17 cellular contexts compared by ENCODE assay signal in the genomic region with DNA sequence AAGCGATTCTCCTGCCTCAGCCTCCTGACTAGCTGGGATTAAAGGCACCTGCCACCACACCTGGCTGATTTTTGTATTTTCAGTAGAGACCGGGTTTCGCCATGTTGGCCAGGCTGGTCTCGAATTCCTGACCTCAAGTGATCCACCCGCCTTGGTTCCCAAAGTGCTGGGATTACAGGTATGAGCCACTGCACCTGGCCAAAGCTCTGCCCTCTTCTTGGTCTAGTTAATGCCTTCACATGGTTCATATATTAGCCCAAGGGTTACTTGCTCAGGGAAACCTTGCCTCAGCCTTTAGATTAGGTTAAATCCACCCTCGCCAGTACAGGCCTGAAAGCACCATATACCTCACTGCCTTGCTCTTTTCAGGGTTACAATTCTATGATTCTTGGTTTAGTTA. TPM values are rescaled to one million over a fixed set of nuclear protein-coding genes. Genes with fewer than 3 reads are reported as not detected.
DNase-seq lines count a peak whose midpoint lies in the region; ATAC-seq lines count a peak whose summit lies in the region.
"Had no signal": no experiment of that assay in that cellular context is flagged by ENCODE, and none has a peak within 500 bp of the region (broad histone marks: within the 10 kb centered on the region; RNA-seq: fewer than 3 reads in every experiment).

No MANE protein-coding gene starts in this region.

- H3K36me3 Mint-ChIP-seq in activated CD4-positive, alpha-beta memory T cell treated with anti-CD3 and anti-CD28 coated beads for 36 hours, result peaks cover 22% of the 10 kb centered on the region
- H3K36me3 Mint-ChIP-seq in activated CD4-positive, alpha-beta memory T cell treated with anti-CD3 and anti-CD28 coated beads, Interleukin-2, amount 10 ng/mL, durations not matched to agents 7 days and 5 days (ENCODE audit: low read depth), result no peaks in the 10 kb centered on the region
- H3K36me3 Mint-ChIP-seq in activated naive CD4-positive, alpha-beta T cell treated with anti-CD3 and anti-CD28 coated beads, Interleukin-2, amount 50 U/mL, for 72 hours, result peaks cover 18 to 61% of the 10 kb centered on the region in 2 donors
- peaks cover 6% of the 10 kb centered on the region for H3K36me3 Mint-ChIP-seq in T-cell
- no peaks in the 10 kb centered on the region for H3K36me3 Mint-ChIP-seq in naive thymus-derived CD8-positive, alpha-beta T cell
- H3K36me3 Mint-ChIP-seq: CD8-positive, alpha-beta T cell had no signal

- peak overlapping the region; percentile 75 for H3K27ac Mint-ChIP-seq in activated CD4-positive, alpha-beta memory T cell treated with anti-CD3 and anti-CD28 coated beads for 36 hours
- no peak overlapping the region for H3K27ac Mint-ChIP-seq in activated CD4-positive, alpha-beta memory T cell treated with anti-CD3 and anti-CD28 coated beads, Interleukin-2, amount 10 ng/mL, durations not matched to agents 7 days and 5 days
- peak overlapping the region; percentile 49 to 97 for H3K27ac Mint-ChIP-seq in activated naive CD4-positive, alpha-beta T cell treated with anti-CD3 and anti-CD28 coated beads, Interleukin-2, amount 50 U/mL, for 72 hours
- H3K27ac Mint-ChIP-seq in T-cell, result peak overlapping the region; percentile 85 to 95
- H3K27ac Mint-ChIP-seq in naive thymus-derived CD8-positive, alpha-beta T cell, result peak overlapping the region in 8 of 10 donors; percentile 1 to 73 (median 52)
- H3K27ac Mint-ChIP-seq: CD8-positive, alpha-beta T cell; GM23338 had no signal

- no peaks in the 10 kb centered on the region for H3K9me3 Mint-ChIP-seq in activated CD4-positive, alpha-beta memory T cell treated with anti-CD3 and anti-CD28 coated beads for 36 hours
- H3K9me3 Mint-ChIP-seq in activated CD4-positive, alpha-beta memory T cell treated with anti-CD3 and anti-CD28 coated beads, Interleukin-2, amount 10 ng/mL, durations not matched to agents 7 days and 5 days, result no peaks in the 10 kb centered on the region
- no peaks in the 10 kb centered on the region for H3K9me3 Mint-ChIP-seq in activated naive CD4-positive, alpha-beta T cell treated with anti-CD3 and anti-CD28 coated beads, Interleukin-2, amount 50 U/mL, for 72 hours
- H3K9me3 Mint-ChIP-seq in T-cell, result no peaks in the 10 kb centered on the region
- peaks cover 0 to 2% (median 0%) of the 10 kb centered on the region in 9 donors for H3K9me3 Mint-ChIP-seq in naive thymus-derived CD8-positive, alpha-beta T cell
- H3K9me3 Mint-ChIP-seq: CD8-positive, alpha-beta T cell; GM23338 had no signal

- no peak overlapping the region for H3K4me3 Mint-ChIP-seq in activated CD4-positive, alpha-beta memory T cell treated with anti-CD3 and anti-CD28 coated beads for 36 hours
- H3K4me3 Mint-ChIP-seq in activated CD4-positive, alpha-beta memory T cell treated with anti-CD3 and anti-CD28 coated beads, Interleukin-2, amount 10 ng/mL, durations not matched to agents 7 days and 5 days, result no peak overlapping the region
- no peak overlapping the region for H3K4me3 Mint-ChIP-seq in T-cell
- H3K4me3 Mint-ChIP-seq in naive thymus-derived CD8-positive, alpha-beta T cell, result no peak overlapping the region
- H3K4me3 Mint-ChIP-seq: CD8-positive, alpha-beta T cell; GM23338 had no signal

- CTCF ChIA-PET in activated CD4-positive, alpha-beta memory T cell treated with anti-CD3 and anti-CD28 coated beads for 36 hours (lab: Charles Lee), result no interaction called here
- CTCF ChIA-PET in activated CD4-positive, alpha-beta memory T cell treated with anti-CD3 and anti-CD28 coated beads, Interleukin-2, amount 10 ng/mL, durations not matched to agents 7 days and 5 days (lab: Charles Lee), result no interaction called here
- CTCF ChIA-PET in T-cell (lab: Charles Lee), result no interaction called here

- H3K27me3 Mint-ChIP-seq in activated CD4-positive, alpha-beta memory T cell treated with anti-CD3 and anti-CD28 coated beads for 36 hours, result no peaks in the 10 kb centered on the region
- no peaks in the 10 kb centered on the region for H3K27me3 Mint-ChIP-seq in activated CD4-positive, alpha-beta memory T cell treated with anti-CD3 and anti-CD28 coated beads, Interleukin-2, amount 10 ng/mL, durations not matched to agents 7 days and 5 days
- H3K27me3 Mint-ChIP-seq in T-cell, result peaks cover 0 to 4% of the 10 kb centered on the region in 2 donors
- H3K27me3 Mint-ChIP-seq in naive thymus-derived CD8-positive, alpha-beta T cell, result no peaks in the 10 kb centered on the region

- ATAC-seq in activated naive CD4-positive, alpha-beta T cell treated with anti-CD3 and anti-CD28 coated beads, Interleukin-2, amount 50 U/mL, for 72 hours, result no peak
- ATAC-seq in T-cell (replicated peaks in 1 of 4), result no peak
- no peak for ATAC-seq in naive thymus-derived CD8-positive, alpha-beta T cell
- ATAC-seq: CD8-positive, alpha-beta T cell; GM23338 had no signal

- POLR2A ChIA-PET in activated CD4-positive, alpha-beta memory T cell treated with anti-CD3 and anti-CD28 coated beads for 36 hours (lab: Charles Lee), result interaction anchor here (1.0 kb wide), 1 partner anchor 80 kb away, joined by 3 read pairs; no protein-coding TSS in a partner anchor
- POLR2A ChIA-PET in activated CD4-positive, alpha-beta memory T cell treated with anti-CD3 and anti-CD28 coated beads, Interleukin-2, amount 10 ng/mL, durations not matched to agents 7 days and 5 days (lab: Charles Lee), result interaction anchor here (1.0 to 1.4 kb wide), 2 partner anchors 20 to 92 kb away, joined by 3 read pairs; no protein-coding TSS in a partner anchor
- POLR2A ChIA-PET in T-cell (lab: Charles Lee), result no interaction called here
- POLR2A ChIA-PET in naive thymus-derived CD8-positive, alpha-beta T cell (lab: Charles Lee), result interaction anchor here (1.3 kb wide), 1 partner anchor 21 kb away, joined by 3 read pairs; no protein-coding TSS in a partner anchor

- peaks cover 68% of the 10 kb centered on the region for H3K4me1 Mint-ChIP-seq in activated CD4-positive, alpha-beta memory T cell treated with anti-CD3 and anti-CD28 coated beads for 36 hours (ENCODE audit: low read depth)
- peaks cover 25% of the 10 kb centered on the region for H3K4me1 Mint-ChIP-seq in activated CD4-positive, alpha-beta memory T cell treated with anti-CD3 and anti-CD28 coated beads, Interleukin-2, amount 10 ng/mL, durations not matched to agents 7 days and 5 days
- peaks cover 64 to 82% (median 69%) of the 10 kb centered on the region in 3 donors for H3K4me1 Mint-ChIP-seq in T-cell
- peaks cover 27 to 45% (median 32%) of the 10 kb centered on the region in 4 donors for H3K4me1 Mint-ChIP-seq in naive thymus-derived CD8-positive, alpha-beta T cell

- intact Hi-C loops in activated CD4-positive, alpha-beta memory T cell treated with anti-CD3 and anti-CD28 coated beads for 36 hours (cut with micrococcal nuclease), result no loop called here

- DNase-seq in activated CD4-positive, alpha-beta memory T cell treated with anti-CD3 and anti-CD28 coated beads for 36 hours, result no peak
- DNase-seq in activated CD4-positive, alpha-beta memory T cell treated with anti-CD3 and anti-CD28 coated beads, Interleukin-2, amount 10 ng/mL, durations not matched to agents 7 days and 5 days, result no peak
- no peak for DNase-seq in activated naive CD4-positive, alpha-beta T cell treated with anti-CD3 and anti-CD28 coated beads, Interleukin-2, amount 50 U/mL, for 72 hours (ENCODE audit: low spot score in 2 of 2)
- no peak for DNase-seq in activated naive CD4-positive, alpha-beta T cell (lab: John Stamatoyannopoulos, UW)
- no peak for DNase-seq in T-cell
- DNase-seq in naive thymus-derived CD8-positive, alpha-beta T cell, result no peak
- DNase-seq in NK-92 treated with Interleukin-12 subunit alpha and Interleukin-12 subunit beta, amount 100 ng/mL, for 24 hours (lab: John Stamatoyannopoulos, UW), result no peak
- no peak for DNase-seq in activated CD8-positive, alpha-beta memory T cell treated with anti-CD3 and anti-CD28 coated beads for 24 hours
- DNase-seq: 8988T; AML-193; CD8-positive, alpha-beta T cell; COR-L47; DMS153; DMS79 treated with DMSO at 0.1 percent for 48 hours; EL; H7 had no signal

RNA-seq across cellular contexts. Expression of a gene that starts 26.1 kb away (rescaled TPM):
- total RNA-seq in activated CD4-positive, alpha-beta memory T cell treated with anti-CD3 and anti-CD28 coated beads for 36 hours, result 10 to 100 TPM; 28.9 to 36.0 TPM
- 1 to 10 TPM; 5.4 to 7.1 TPM for total RNA-seq in activated CD4-positive, alpha-beta memory T cell treated with anti-CD3 and anti-CD28 coated beads, Interleukin-2, amount 10 ng/mL, durations not matched to agents 7 days and 5 days
- 10 to 100 TPM; 31.4 to 91.0 TPM for total RNA-seq in activated naive CD4-positive, alpha-beta T cell treated with anti-CD3 and anti-CD28 coated beads, Interleukin-2, amount 50 U/mL, for 72 hours
- 10 to 100 TPM; 20.2 to 42.9 (median 25.8) TPM for total RNA-seq in T-cell
- 10 to 100 TPM in 1 of 2 experiments, 1 to 10 TPM in 1; 9.6 to 10.0 TPM for total RNA-seq in naive thymus-derived CD8-positive, alpha-beta T cell
- under 1 TPM in 2 of 3 donors, not detected in 1; 0.42 to 0.63 TPM for polyA plus RNA-seq in naive thymus-derived CD8-positive, alpha-beta T cell

Comparison
In these comparisons a context has a peak if more than half of its experiments do, and no peak if none do; other contexts are left out.
1. POLR2A ChIA-PET loops: an anchor here in activated CD4-positive, alpha-beta memory T cell treated with anti-CD3 and anti-CD28 coated beads for 36 hours (1.0 kb wide), activated CD4-positive, alpha-beta memory T cell treated with anti-CD3 and anti-CD28 coated beads, Interleukin-2, amount 10 ng/mL, durations not matched to agents 7 days and 5 days (1.0 to 1.4 kb wide) and naive thymus-derived CD8-positive, alpha-beta T cell (1.3 kb wide); none called in T-cell.